Comparison of ENCODE assay signal across 8 cellular contexts in the genomic region with DNA sequence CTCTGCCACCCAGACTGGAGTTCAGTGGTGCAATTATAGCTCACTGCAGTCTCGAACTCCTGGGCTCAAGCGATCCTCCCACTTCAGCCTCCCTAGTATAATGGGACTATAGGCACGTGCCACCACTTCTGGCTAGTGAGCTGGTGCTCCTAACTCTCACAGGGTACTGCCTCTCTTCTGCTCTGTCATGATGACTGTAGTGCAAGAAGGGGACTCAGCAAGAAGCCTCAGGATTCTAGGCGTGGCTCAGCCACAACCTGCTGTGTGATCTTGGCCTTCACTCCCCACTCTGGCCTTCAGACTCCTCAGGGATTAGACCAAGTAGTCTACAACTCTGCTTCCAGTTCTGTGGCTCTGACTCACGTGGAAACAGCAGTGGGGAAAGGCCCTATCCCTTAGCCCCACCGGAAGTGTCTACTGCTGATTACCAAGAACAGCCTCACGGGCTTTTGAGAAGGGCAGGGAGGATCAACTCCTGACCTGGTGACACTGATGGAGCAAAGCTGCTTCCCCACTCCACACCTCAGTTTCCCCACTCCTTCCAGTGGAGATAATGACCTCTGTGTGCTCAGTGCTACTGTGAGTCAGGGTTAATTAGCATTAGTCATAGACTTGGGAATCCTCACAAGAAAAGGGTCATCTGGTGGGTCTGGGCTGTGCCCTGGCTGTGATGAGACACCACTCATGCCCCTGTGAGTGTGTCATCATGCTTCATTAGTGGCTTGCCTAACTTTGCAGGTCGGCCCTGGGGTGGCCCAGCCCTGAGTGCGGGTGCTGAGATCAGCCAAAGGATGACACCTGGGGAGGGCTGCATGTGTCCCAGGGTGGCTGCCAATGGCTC. TPM values are rescaled to one million over a fixed set of nuclear protein-coding genes. Genes with fewer than 3 reads are reported as not detected.
DNase-seq lines count a peak whose midpoint lies in the region; ATAC-seq and TF ChIP-seq lines count a peak whose summit lies in the region.

No MANE protein-coding gene starts in this region.

- no peaks in the 10 kb centered on the region for H3K36me3 ChIP-seq in spleen

- intact Hi-C loops in spleen (cut with DNase I; ENCODE audit: low total_unique reads) = loop anchor here (5.0 kb wide), 1 partner anchor 173 kb away; no protein-coding TSS in a partner anchor

- no peaks in the 10 kb centered on the region for H3K27me3 ChIP-seq in spleen (replicated peaks in 1 of 7)

- H3K9me3 ChIP-seq in spleen = no peaks in the 10 kb centered on the region

- no peaks in the 10 kb centered on the region for H3K9me3 Mint-ChIP-seq in T-helper 2 cell treated with Interferon-gamma antibody and Interleukin-4, amounts not matched to agents 5 μg/mL and 100 μg/mL, for 36 hours

- H3K27me3 Mint-ChIP-seq in T-helper 2 cell treated with Interferon-gamma antibody and Interleukin-4, amounts not matched to agents 5 μg/mL and 100 μg/mL, for 36 hours (ENCODE audit: low read depth) = no peaks in the 10 kb centered on the region

- H3K27ac ChIP-seq in spleen = peak overlapping the region in 3 of 8 donors; percentile 10 to 37 (median 32)

- peak in 2 of 3 donors; percentile 5 for DNase-seq in stimulated activated CD4-positive, alpha-beta T cell treated with anti-CD3 and anti-CD28 coated beads, Interleukin-12 subunit alpha, Interleukin-12 subunit beta, amount 100 ng/mL, for 48 hours (ENCODE audit: low read depth in 2 of 3, low spot score in 1 of 3)
- no peak for DNase-seq in stimulated activated CD4-positive, alpha-beta T cell treated with anti-CD3 and anti-CD28 coated beads, Interleukin-12 subunit alpha, Interleukin-12 subunit beta, amount 100 ng/mL, for 4 hours
- DNase-seq in T-helper 2 cell treated with Interferon-gamma antibody and Interleukin-4, amounts not matched to agents 5 μg/mL and 100 μg/mL, for 36 hours (ENCODE audit: low spot score) = peak; percentile 5
- DNase-seq in fibroblast of mammary gland (ENCODE audit: low read depth) (peak; percentile 97), spleen (peak; percentile 72), NCI-H2196 treated with DMSO at 0.1 percent for 48 hours (lab: John Stamatoyannopoulos, UW; ENCODE audit: unreplicated experiment) (no peak), GF-D8 (lab: John Stamatoyannopoulos, UW) (no peak)

- no peak overlapping the region for H3K27ac Mint-ChIP-seq in T-helper 2 cell treated with Interferon-gamma antibody and Interleukin-4, amounts not matched to agents 5 μg/mL and 100 μg/mL, for 36 hours

- H3K4me1 ChIP-seq in spleen = peaks cover 4 to 26% (median 12%) of the 10 kb centered on the region in 6 donors

- no peak overlapping the region for H3K4me3 ChIP-seq in fibroblast of mammary gland (ENCODE audit: control insufficient read depth, low read depth, low read length)
- H3K4me3 ChIP-seq in spleen = no peak overlapping the region

- no peak overlapping the region for H3K4me3 Mint-ChIP-seq in T-helper 2 cell treated with Interferon-gamma antibody and Interleukin-4, amounts not matched to agents 5 μg/mL and 100 μg/mL, for 36 hours

- TF ChIP-seq CTCF in fibroblast of mammary gland (conservative IDR thresholded peaks at IDR 0.05; ENCODE audit: control insufficient read depth, insufficient read depth, low read depth, low read length) (no peak), spleen (IDR thresholded peaks at IDR 0.05 in 8 of 11, conservative IDR thresholded peaks at IDR 0.05 in 3 of 11) (no peak)

- WGBS in spleen, 5 donors = 70 to 85% (median 80%) methylated on average over 9 of the region's 9 CpGs

- peaks cover 2% of the 10 kb centered on the region for H3K4me1 Mint-ChIP-seq in T-helper 2 cell treated with Interferon-gamma antibody and Interleukin-4, amounts not matched to agents 5 μg/mL and 100 μg/mL, for 36 hours (ENCODE audit: low read depth)

- no peaks in the 10 kb centered on the region for H3K36me3 Mint-ChIP-seq in T-helper 2 cell treated with Interferon-gamma antibody and Interleukin-4, amounts not matched to agents 5 μg/mL and 100 μg/mL, for 36 hours (ENCODE audit: low read depth)

- TF ChIP-seq POLR2A in spleen (IDR thresholded peaks at IDR 0.05) = no peak

- ATAC-seq in HG03064 (IDR thresholded peaks at IDR 0.05; ENCODE audit: low read depth, unreplicated experiment) = peak; percentile 43

RNA-seq across cellular contexts. Expression of gene ZC3HC1, which starts 41.1 kb away (rescaled TPM):
- 10 to 100 TPM; 13.8 to 20.3 (median 16.1) TPM for total RNA-seq in spleen
- 10 to 100 TPM; 13.3 to 21.0 (median 18.0) TPM for polyA plus RNA-seq in spleen

RNA-seq across cellular contexts. Expression of gene UBE2H, which starts 57.3 kb away (rescaled TPM):
- total RNA-seq in spleen = 10 to 100 TPM; 63.5 to 98.0 (median 71.5) TPM
- 10 to 100 TPM; 13.5 to 22.2 (median 15.2) TPM for polyA plus RNA-seq in spleen

Comparison
In these comparisons a context has a peak if more than half of its experiments do, and no peak if none do; other contexts are left out.
1. DNase-seq: peak in stimulated activated CD4-positive, alpha-beta T cell treated with anti-CD3 and anti-CD28 coated beads, Interleukin-12 subunit alpha, Interleukin-12 subunit beta, amount 100 ng/mL, for 48 hours (2 of 3), T-helper 2 cell treated with Interferon-gamma antibody and Interleukin-4, amounts not matched to agents 5 μg/mL and 100 μg/mL, for 36 hours (single experiment), fibroblast of mammary gland (single experiment) and spleen (single experiment); none in stimulated activated CD4-positive, alpha-beta T cell treated with anti-CD3 and anti-CD28 coated beads, Interleukin-12 subunit alpha, Interleukin-12 subunit beta, amount 100 ng/mL, for 4 hours (single experiment), NCI-H2196 treated with DMSO at 0.1 percent for 48 hours (single experiment) and GF-D8 (single experiment).